Comparison of ENCODE assay signal across 8 cellular contexts in the genomic region with DNA sequence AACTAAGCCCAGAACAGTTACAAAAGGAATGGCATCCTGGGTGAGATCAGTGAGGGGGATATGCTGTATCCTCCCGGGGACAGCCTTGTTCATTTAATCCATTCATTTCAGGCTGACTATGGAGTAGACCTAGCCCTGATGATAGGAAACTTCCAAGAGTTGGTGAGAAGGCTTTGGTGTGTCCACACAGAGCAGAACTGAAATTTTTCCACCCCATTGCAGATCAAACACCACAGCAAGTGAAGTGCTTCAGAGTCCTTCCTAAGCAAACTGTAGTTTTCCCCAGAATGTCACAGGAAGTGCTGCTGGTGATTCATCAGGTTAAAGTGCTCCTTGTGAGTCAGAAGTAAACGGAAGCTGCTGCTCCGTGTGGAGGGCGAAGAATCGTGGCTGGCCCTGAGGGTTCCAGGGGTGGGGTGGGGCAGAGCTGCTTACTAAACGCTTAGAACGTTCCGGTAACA.
A peak's percentile ranks its signal among the peaks of the same experiment; 100 is the strongest.
DNase-seq lines count a peak whose midpoint lies in the region; ATAC-seq lines count a peak whose summit lies in the region.

No MANE protein-coding gene starts in this region.

- peak; percentile 55 for ATAC-seq in GM21717 (IDR thresholded peaks at IDR 0.05; ENCODE audit: unreplicated experiment)
- ATAC-seq in HG02885 (IDR thresholded peaks at IDR 0.05; ENCODE audit: poor library complexity, unreplicated experiment) = no peak
- no peak for ATAC-seq in HG02973 (IDR thresholded peaks at IDR 0.05; ENCODE audit: unreplicated experiment)

- DNase-seq in AG08396 (ENCODE audit: low spot score) = peak; percentile 84
- peak; percentile 97 for DNase-seq in RKO (ENCODE audit: low spot score)
- peak; percentile 73 for DNase-seq in activated T-helper 9 cell treated with anti-CD3 and anti-CD28 coated beads, Interleukin-2, amount 50 U/mL, for 16 hours (ENCODE audit: low read depth)
- DNase-seq in glomerular endothelial cell (ENCODE audit: extremely low read depth, low read depth, low spot score) = peak; percentile 92
- DNase-seq in stimulated activated CD4-positive, alpha-beta T cell treated with anti-CD3 and anti-CD28 coated beads, Interleukin-12 subunit alpha, Interleukin-12 subunit beta, amount 100 ng/mL, for 4 hours = peak; percentile 70
